Comparison of ENCODE assay signal across 23 cellular contexts in genomic region chr2:144670080-144670479, GRCh38.
"Had no signal": no experiment of that assay in that cellular context is flagged by ENCODE, and none has a peak within 500 bp of the region (broad histone marks: within the 10 kb centered on the region; RNA-seq: fewer than 3 reads in every experiment).

No MANE protein-coding gene starts in this region.

- H3K27ac ChIP-seq: brain microvascular endothelial cell, coronary artery, ovary, testis, upper lobe of left lung had no signal

- H3K36me3 ChIP-seq: brain microvascular endothelial cell, heart left ventricle, ovary, upper lobe of left lung had no signal

- H3K9me3 Mint-ChIP-seq: natural killer cell had no signal

- H3K27ac Mint-ChIP-seq: natural killer cell had no signal

- H3K36me3 Mint-ChIP-seq: natural killer cell had no signal

- DNase-seq: activated CD4-positive, alpha-beta T cell treated with anti-CD3 and anti-CD28 coated beads, Interleukin-2, amount 50 U/mL, for 1 hour; activated CD4-positive, CD25-positive, alpha-beta regulatory T cell treated with anti-CD3 and anti-CD28 coated beads, Interleukin-2, amount 50 U/mL, for 72 hours; activated CD8-positive, alpha-beta memory T cell treated with anti-CD3 and anti-CD28 coated beads, Interleukin-2, amount 50 U/mL, for 48 hours; activated effector memory CD4-positive, alpha-beta T cell treated with anti-CD3 and anti-CD28 coated beads, Interleukin-2, amount 50 U/mL, for 16 hours; activated naive CD4-positive, alpha-beta T cell treated with anti-CD3 and anti-CD28 coated beads, Interleukin-2, amount 50 U/mL, for 16 hours; activated T-cell treated with anti-CD3 and anti-CD28 coated beads, Interleukin-2, amount 50 U/mL, for 48 hours; aorta; brain microvascular endothelial cell; central memory CD4-positive, alpha-beta T cell; erythroblast; heart left ventricle; left ventricle myocardium superior; mesenchymal stem cell; natural killer cell; ovary; stimulated activated CD4-positive, alpha-beta T cell treated with anti-CD3 and anti-CD28 coated beads, Interleukin-4, amount 100 ng/mL, for 1 hour; T-helper 1 cell; T-helper 9 cell; testis; upper lobe of left lung had no signal

- H3K4me3 ChIP-seq: coronary artery, heart left ventricle, ovary, smooth muscle cell, testis, upper lobe of left lung had no signal

- ATAC-seq: heart left ventricle, left ventricle myocardium superior, natural killer cell, sciatic nerve had no signal

- H3K4me3 Mint-ChIP-seq: natural killer cell had no signal

- H3K27me3 ChIP-seq: brain microvascular endothelial cell, heart left ventricle, ovary, testis, upper lobe of left lung had no signal

- H3K9me3 ChIP-seq: heart left ventricle, ovary, testis, upper lobe of left lung had no signal

- H3K4me1 ChIP-seq: testis had no signal
